In the genomic region with DNA sequence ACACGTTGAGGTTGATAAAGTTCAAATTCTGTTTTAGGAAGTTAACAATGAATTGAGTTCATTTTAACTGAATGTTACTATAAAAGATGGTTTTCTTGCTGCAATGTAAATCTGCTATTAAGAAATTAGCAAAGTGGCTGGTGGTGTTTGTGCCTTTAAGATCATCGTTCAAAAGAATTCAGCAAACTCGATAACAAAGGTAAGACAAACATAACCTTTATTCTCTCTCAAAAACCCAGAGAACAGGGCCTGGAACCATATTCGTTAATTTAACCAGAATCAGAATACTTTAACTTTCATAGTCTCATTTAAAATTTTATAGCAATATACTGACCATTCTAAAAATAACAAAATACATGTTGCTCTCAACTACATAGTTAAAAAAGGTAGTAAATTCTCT, we compare ENCODE assay signal across 22 cellular contexts. TPM values are rescaled to one million over a fixed set of nuclear protein-coding genes. Genes with fewer than 3 reads are reported as not detected.
"Had no signal": no experiment of that assay in that cellular context is flagged by ENCODE, and none has a peak within 500 bp of the region (broad histone marks: within the 10 kb centered on the region; RNA-seq: fewer than 3 reads in every experiment).

No MANE protein-coding gene starts in this region.

- H3K4me3 ChIP-seq: dorsolateral prefrontal cortex, left ventricle myocardium inferior, psoas muscle, sigmoid colon, thyroid gland had no signal

- H3K9me3 ChIP-seq: left ventricle myocardium inferior, psoas muscle, sigmoid colon, thyroid gland had no signal

- H3K4me1 ChIP-seq: psoas muscle had no signal

- H3K36me3 ChIP-seq: left ventricle myocardium inferior, sigmoid colon, thyroid gland had no signal

- H3K4me3 Mint-ChIP-seq: activated naive CD4-positive, alpha-beta T cell treated with anti-CD3 and anti-CD28 coated beads, Interleukin-2, amount 10 ng/mL, durations not matched to agents 7 days and 5 days; stimulated activated effector memory CD8-positive, alpha-beta T cell treated with anti-CD3 and anti-CD28 coated beads, Interleukin-12 subunit alpha, Interleukin-12 subunit beta, amount 100 ng/mL, for 72 hours had no signal

- H3K27me3 ChIP-seq: thyroid gland had no signal

- H3K27ac ChIP-seq: dorsolateral prefrontal cortex, left ventricle myocardium inferior, psoas muscle, sigmoid colon, thyroid gland had no signal

- FAIRE-seq: astrocyte had no signal

- H3K9me3 Mint-ChIP-seq: activated naive CD4-positive, alpha-beta T cell treated with anti-CD3 and anti-CD28 coated beads, Interleukin-2, amount 10 ng/mL, durations not matched to agents 7 days and 5 days; activated T-helper 2 cell treated with anti-CD3 and anti-CD28 coated beads, Interferon-gamma antibody, Interleukin-2, Interleukin-4, amounts not matched to agents 10 μg/mL and 5 μg/mL and 100 μg/mL, durations not matched to agents 14 hours and 24 hours and 36 hours; nephron; stimulated activated effector memory CD8-positive, alpha-beta T cell treated with anti-CD3 and anti-CD28 coated beads, Interleukin-12 subunit alpha, Interleukin-12 subunit beta, amount 100 ng/mL, for 72 hours had no signal

- H3K36me3 Mint-ChIP-seq: activated naive CD4-positive, alpha-beta T cell treated with anti-CD3 and anti-CD28 coated beads, Interleukin-2, amount 10 ng/mL, durations not matched to agents 7 days and 5 days; stimulated activated effector memory CD8-positive, alpha-beta T cell treated with anti-CD3 and anti-CD28 coated beads, Interleukin-12 subunit alpha, Interleukin-12 subunit beta, amount 100 ng/mL, for 72 hours had no signal

- ATAC-seq: esophagus mucosa; psoas muscle; SK-N-SH treated with all-trans-retinoic acid at 6 μM for 48 hours; stimulated activated effector memory CD8-positive, alpha-beta T cell treated with anti-CD3 and anti-CD28 coated beads, Interleukin-12 subunit alpha, Interleukin-12 subunit beta, amount 100 ng/mL, for 72 hours had no signal

- DNase-seq: activated CD4-positive, alpha-beta T cell treated with anti-CD3 and anti-CD28 coated beads, Interleukin-2, amount 50 U/mL, for 48 hours; activated CD4-positive, CD25-positive, alpha-beta regulatory T cell treated with anti-CD3 and anti-CD28 coated beads, Interleukin-2, amount 50 U/mL, for 72 hours; activated naive CD4-positive, alpha-beta T cell treated with anti-CD3 and anti-CD28 coated beads, Interleukin-2, amount 10 ng/mL, durations not matched to agents 7 days and 5 days; activated T-cell treated with anti-CD3 and anti-CD28 coated beads, Interleukin-2, amount 50 U/mL, for 1 hour; dorsolateral prefrontal cortex; hippocampal formation; kidney; left ventricle myocardium inferior; mesenchymal stem cell; psoas muscle; sigmoid colon; stimulated activated CD4-positive, alpha-beta T cell treated with anti-CD3 and anti-CD28 coated beads, Interleukin-12 subunit alpha, Interleukin-12 subunit beta, amount 100 ng/mL, for 4 hours; T-helper 1 cell; T1000; thyroid gland had no signal

- H3K27ac Mint-ChIP-seq: activated naive CD4-positive, alpha-beta T cell treated with anti-CD3 and anti-CD28 coated beads, Interleukin-2, amount 10 ng/mL, durations not matched to agents 7 days and 5 days; activated T-helper 2 cell treated with anti-CD3 and anti-CD28 coated beads, Interferon-gamma antibody, Interleukin-2, Interleukin-4, amounts not matched to agents 10 μg/mL and 5 μg/mL and 100 μg/mL, durations not matched to agents 14 hours and 24 hours and 36 hours; nephron; stimulated activated effector memory CD8-positive, alpha-beta T cell treated with anti-CD3 and anti-CD28 coated beads, Interleukin-12 subunit alpha, Interleukin-12 subunit beta, amount 100 ng/mL, for 72 hours had no signal

RNA-seq across cellular contexts. Expression of a gene that starts 3.4 kb away (rescaled TPM):
- total RNA-seq: fibroblast of villous mesenchyme had no signal
